ENCODE assay signal across 21 cellular contexts in the genomic region with DNA sequence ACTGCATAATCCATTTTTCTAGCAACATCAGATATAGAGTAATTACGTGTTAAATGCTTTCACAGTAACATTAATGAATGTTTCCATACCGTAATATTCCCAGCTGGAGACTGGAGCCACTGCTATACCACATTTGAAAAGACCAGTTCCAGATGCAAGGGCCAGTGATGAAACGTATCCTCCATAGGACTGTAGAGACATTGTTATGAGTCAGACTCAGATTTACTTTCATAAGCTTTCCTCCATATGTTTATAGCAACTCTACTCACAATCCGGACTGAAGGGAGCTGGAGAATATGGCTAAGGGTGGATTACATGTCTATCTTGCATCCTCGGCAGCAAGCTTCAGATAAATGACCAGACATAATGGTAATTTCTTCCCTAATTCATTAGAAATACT. TPM values are rescaled to one million over a fixed set of nuclear protein-coding genes. Genes with fewer than 3 reads are reported as not detected.
"Had no signal": no experiment of that assay in that cellular context is flagged by ENCODE, and none has a peak within 500 bp of the region (broad histone marks: within the 10 kb centered on the region; RNA-seq: fewer than 3 reads in every experiment).

No MANE protein-coding gene starts in this region.

- DNase-seq: activated CD4-positive, alpha-beta T cell treated with anti-CD3 and anti-CD28 coated beads for 1 hour; activated CD8-positive, alpha-beta memory T cell treated with anti-CD3 and anti-CD28 coated beads for 24 hours; activated CD8-positive, alpha-beta memory T cell treated with anti-CD3 and anti-CD28 coated beads, Interleukin-2, amount 50 U/mL, for 48 hours; activated gamma-delta T cell; activated T-cell treated with anti-CD3 and anti-CD28 coated beads, Interleukin-2, amount 50 U/mL, for 72 hours; amniotic stem cell; effector CD8-positive, alpha-beta T cell; esophagus squamous epithelium; hippocampal formation; islet precursor cell; lower lobe of right lung; stimulated activated naive B cell treated with anti-CD40 and anti-IgM and Interleukin-4, amounts not matched to agents 10 μg/mL and 1 μg/mL and 100 μg/mL, for 72 hours; SW 1271; T-helper 2 cell; upper lobe of left lung; WERI-Rb-1 had no signal

- H3K27me3 ChIP-seq: esophagus squamous epithelium, upper lobe of left lung had no signal

- H3K36me3 ChIP-seq: esophagus squamous epithelium, lower lobe of right lung, thoracic aorta, upper lobe of left lung, WERI-Rb-1 had no signal

- H3K4me3 ChIP-seq: esophagus squamous epithelium, lower lobe of right lung, thoracic aorta, upper lobe of left lung had no signal

- H3K27ac ChIP-seq: esophagus squamous epithelium, lower lobe of right lung, thoracic aorta, upper lobe of left lung, WERI-Rb-1 had no signal

- H3K4me1 ChIP-seq: esophagus squamous epithelium, lower lobe of right lung, upper lobe of left lung had no signal

- H3K9me3 ChIP-seq: esophagus squamous epithelium, lower lobe of right lung, thoracic aorta, upper lobe of left lung had no signal

RNA-seq across cellular contexts. Expression of gene GCG, which starts 22.7 kb away (rescaled TPM):
- total RNA-seq: activated naive CD4-positive, alpha-beta T cell treated with anti-CD3 and anti-CD28 coated beads, Interleukin-2, amount 50 U/mL, for 72 hours; activated T-cell treated with anti-CD3 and anti-CD28 coated beads, Interleukin-2, amount 50 U/mL, for 72 hours; cerebellum; esophagus squamous epithelium; glomerular endothelial cell; lower lobe of right lung; sciatic nerve; thoracic aorta had no signal
